In the genomic region with DNA sequence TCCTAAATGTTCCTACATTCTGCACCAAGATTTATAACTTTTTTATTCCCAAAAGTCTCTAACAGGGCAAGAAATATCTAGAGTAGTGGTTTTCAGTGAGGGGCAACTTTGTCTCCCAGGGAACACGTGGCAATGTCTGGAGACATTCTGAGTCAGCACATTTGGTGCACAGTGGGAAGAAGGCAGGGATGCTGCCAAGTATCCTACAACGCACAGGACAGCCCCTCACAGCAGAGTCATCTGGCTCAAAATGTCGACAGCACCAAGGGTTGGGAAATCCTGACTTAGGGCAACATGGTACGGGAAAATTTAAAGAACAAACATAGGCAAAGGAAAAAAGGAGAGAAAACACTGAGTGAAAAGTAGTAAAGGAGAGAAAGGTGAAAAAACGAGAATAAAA, we compare ENCODE assay signal across 1 cellular context.
TF ChIP-seq lines count a peak whose summit lies in the region.

No MANE protein-coding gene starts in this region.

TF ChIP-seq in WTC11, 78 proteins besides CTCF, POLR2A, EP300 and RAD21 (continued from another document):
- TF ChIP-seq, protein P1, sequence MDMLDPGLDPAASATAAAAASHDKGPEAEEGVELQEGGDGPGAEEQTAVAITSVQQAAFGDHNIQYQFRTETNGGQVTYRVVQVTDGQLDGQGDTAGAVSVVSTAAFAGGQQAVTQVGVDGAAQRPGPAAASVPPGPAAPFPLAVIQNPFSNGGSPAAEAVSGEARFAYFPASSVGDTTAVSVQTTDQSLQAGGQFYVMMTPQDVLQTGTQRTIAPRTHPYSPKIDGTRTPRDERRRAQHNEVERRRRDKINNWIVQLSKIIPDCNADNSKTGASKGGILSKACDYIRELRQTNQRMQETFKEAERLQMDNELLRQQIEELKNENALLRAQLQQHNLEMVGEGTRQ (CRISPR knock-in tag; IDR thresholded peaks at IDR 0.05) = no peak
- no peak for TF ChIP-seq CBFB (CRISPR knock-in tag; IDR thresholded peaks at IDR 0.05; ENCODE audit: low read depth)
- TF ChIP-seq NR2C2 (CRISPR knock-in tag; IDR thresholded peaks at IDR 0.05) = no peak
- no peak for TF ChIP-seq EMX1 (CRISPR knock-in tag; IDR thresholded peaks at IDR 0.05)
- TF ChIP-seq, protein P2, sequence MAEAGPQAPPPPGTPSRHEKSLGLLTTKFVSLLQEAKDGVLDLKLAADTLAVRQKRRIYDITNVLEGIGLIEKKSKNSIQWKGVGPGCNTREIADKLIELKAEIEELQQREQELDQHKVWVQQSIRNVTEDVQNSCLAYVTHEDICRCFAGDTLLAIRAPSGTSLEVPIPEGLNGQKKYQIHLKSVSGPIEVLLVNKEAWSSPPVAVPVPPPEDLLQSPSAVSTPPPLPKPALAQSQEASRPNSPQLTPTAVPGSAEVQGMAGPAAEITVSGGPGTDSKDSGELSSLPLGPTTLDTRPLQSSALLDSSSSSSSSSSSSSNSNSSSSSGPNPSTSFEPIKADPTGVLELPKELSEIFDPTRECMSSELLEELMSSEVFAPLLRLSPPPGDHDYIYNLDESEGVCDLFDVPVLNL (CRISPR knock-in tag; IDR thresholded peaks at IDR 0.05; ENCODE audit: borderline replicate concordance, low read depth) = no peak
- no peak for TF ChIP-seq CREM (CRISPR knock-in tag; IDR thresholded peaks at IDR 0.05)
- no peak for TF ChIP-seq SP1 (CRISPR knock-in tag; conservative IDR thresholded peaks at IDR 0.05)
- no peak for TF ChIP-seq HMGA2 (CRISPR knock-in tag; IDR thresholded peaks at IDR 0.05)
- no peak for TF ChIP-seq ZNF423 (CRISPR knock-in tag; IDR thresholded peaks at IDR 0.05)
- TF ChIP-seq, protein P3, sequence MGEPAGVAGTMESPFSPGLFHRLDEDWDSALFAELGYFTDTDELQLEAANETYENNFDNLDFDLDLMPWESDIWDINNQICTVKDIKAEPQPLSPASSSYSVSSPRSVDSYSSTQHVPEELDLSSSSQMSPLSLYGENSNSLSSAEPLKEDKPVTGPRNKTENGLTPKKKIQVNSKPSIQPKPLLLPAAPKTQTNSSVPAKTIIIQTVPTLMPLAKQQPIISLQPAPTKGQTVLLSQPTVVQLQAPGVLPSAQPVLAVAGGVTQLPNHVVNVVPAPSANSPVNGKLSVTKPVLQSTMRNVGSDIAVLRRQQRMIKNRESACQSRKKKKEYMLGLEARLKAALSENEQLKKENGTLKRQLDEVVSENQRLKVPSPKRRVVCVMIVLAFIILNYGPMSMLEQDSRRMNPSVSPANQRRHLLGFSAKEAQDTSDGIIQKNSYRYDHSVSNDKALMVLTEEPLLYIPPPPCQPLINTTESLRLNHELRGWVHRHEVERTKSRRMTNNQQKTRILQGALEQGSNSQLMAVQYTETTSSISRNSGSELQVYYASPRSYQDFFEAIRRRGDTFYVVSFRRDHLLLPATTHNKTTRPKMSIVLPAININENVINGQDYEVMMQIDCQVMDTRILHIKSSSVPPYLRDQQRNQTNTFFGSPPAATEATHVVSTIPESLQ (CRISPR knock-in tag; IDR thresholded peaks at IDR 0.05) = no peak
- TF ChIP-seq, protein P4, sequence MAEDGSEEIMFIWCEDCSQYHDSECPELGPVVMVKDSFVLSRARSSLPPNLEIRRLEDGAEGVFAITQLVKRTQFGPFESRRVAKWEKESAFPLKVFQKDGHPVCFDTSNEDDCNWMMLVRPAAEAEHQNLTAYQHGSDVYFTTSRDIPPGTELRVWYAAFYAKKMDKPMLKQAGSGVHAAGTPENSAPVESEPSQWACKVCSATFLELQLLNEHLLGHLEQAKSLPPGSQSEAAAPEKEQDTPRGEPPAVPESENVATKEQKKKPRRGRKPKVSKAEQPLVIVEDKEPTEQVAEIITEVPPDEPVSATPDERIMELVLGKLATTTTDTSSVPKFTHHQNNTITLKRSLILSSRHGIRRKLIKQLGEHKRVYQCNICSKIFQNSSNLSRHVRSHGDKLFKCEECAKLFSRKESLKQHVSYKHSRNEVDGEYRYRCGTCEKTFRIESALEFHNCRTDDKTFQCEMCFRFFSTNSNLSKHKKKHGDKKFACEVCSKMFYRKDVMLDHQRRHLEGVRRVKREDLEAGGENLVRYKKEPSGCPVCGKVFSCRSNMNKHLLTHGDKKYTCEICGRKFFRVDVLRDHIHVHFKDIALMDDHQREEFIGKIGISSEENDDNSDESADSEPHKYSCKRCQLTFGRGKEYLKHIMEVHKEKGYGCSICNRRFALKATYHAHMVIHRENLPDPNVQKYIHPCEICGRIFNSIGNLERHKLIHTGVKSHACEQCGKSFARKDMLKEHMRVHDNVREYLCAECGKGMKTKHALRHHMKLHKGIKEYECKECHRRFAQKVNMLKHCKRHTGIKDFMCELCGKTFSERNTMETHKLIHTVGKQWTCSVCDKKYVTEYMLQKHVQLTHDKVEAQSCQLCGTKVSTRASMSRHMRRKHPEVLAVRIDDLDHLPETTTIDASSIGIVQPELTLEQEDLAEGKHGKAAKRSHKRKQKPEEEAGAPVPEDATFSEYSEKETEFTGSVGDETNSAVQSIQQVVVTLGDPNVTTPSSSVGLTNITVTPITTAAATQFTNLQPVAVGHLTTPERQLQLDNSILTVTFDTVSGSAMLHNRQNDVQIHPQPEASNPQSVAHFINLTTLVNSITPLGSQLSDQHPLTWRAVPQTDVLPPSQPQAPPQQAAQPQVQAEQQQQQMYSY (CRISPR knock-in tag; IDR thresholded peaks at IDR 0.05) = no peak
- no peak for TF ChIP-seq FOXP1 (CRISPR knock-in tag; IDR thresholded peaks at IDR 0.05; ENCODE audit: borderline replicate concordance)
- TF ChIP-seq ZBTB21 (CRISPR knock-in tag; IDR thresholded peaks at IDR 0.05; ENCODE audit: borderline replicate concordance) = no peak
